Comparison of ENCODE assay signal across 9 cellular contexts in the genomic region with DNA sequence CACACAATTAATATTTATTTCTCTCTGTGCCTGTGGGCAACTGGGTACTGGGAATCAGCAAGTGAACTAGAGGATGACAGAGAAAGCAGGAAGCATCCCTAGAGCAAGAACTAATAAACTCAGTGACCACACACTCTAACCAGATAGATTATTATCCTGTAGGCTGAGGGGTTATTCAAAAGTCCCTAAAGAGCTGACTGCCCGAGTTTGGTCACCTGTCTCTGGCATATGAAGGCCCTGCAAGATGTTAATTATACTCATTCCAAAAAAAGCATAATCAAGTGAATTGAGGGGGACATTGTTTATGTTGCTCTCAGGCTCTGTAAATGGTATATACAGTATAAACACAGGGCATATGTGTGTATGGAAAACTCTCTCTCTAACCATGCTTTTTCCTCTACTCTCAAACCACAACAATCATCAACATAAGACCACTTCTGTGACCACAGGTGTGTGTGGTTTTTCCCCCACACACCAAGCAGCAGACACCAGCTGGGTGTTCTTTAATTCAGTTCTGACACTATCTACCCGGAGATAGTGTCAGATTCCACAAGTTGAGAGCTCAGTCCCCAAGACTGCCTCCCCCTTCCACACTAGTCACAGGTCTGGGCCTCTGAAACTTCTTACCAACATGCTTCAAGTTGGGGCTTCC. TPM values are rescaled to one million over a fixed set of nuclear protein-coding genes. Genes with fewer than 3 reads are reported as not detected.
A peak's percentile ranks its signal among the peaks of the same experiment; 100 is the strongest.
DNase-seq lines count a peak whose midpoint lies in the region; ATAC-seq, FAIRE-seq and TF ChIP-seq lines count a peak whose summit lies in the region.
"Had no signal": no experiment of that assay in that cellular context is flagged by ENCODE, and none has a peak within 500 bp of the region (broad histone marks: within the 10 kb centered on the region; RNA-seq: fewer than 3 reads in every experiment).

No MANE protein-coding gene starts in this region.

- CTCF ChIA-PET in T-cell (lab: Charles Lee) = interaction anchor here (0.6 to 0.9 kb wide), 2 partner anchors 56 to 448 kb away, joined by 3 read pairs; partner anchors contain the start of gene COQ2 (in 1 of the 2)

- ATAC-seq in GM18505 (IDR thresholded peaks at IDR 0.05; ENCODE audit: unreplicated experiment) (peak; percentile 55), HG02642 (IDR thresholded peaks at IDR 0.05; ENCODE audit: poor library complexity, unreplicated experiment) (peak; percentile 68), T-cell (replicated peaks in 1 of 4) (peak in 3 of 4 experiments; percentile 48 to 82 (median 72)), omental fat pad (ENCODE audit: low FRiP score) (no peak)

- peaks cover 0 to 6% of the 10 kb centered on the region in 2 donors for H3K27me3 Mint-ChIP-seq in T-cell

- no peak for TF ChIP-seq CTCF in omental fat pad (IDR thresholded peaks at IDR 0.05)

- H3K27ac Mint-ChIP-seq in T-cell = peak overlapping the region in 1 of 2 donors; percentile 16
- H3K27ac Mint-ChIP-seq: endodermal cell had no signal

- no peak for TF ChIP-seq POLR2A in GM18505 (IDR thresholded peaks at IDR 0.05; ENCODE audit: borderline replicate concordance, extremely low read depth, insufficient read depth, insufficient read length)

- H3K36me3 Mint-ChIP-seq in T-cell = peaks cover 3% of the 10 kb centered on the region

- H3K9me3 Mint-ChIP-seq in T-cell = peaks cover 4 to 5% (median 5%) of the 10 kb centered on the region in 3 donors

- peak in 17 of 34 experiments; percentile 1 to 30 (median 9) for DNase-seq in T-cell
- DNase-seq in glomerular visceral epithelial cell (ENCODE audit: extremely low spot score) = peak; percentile 41
- no peak for DNase-seq in DMS 273 treated with DMSO at 0.1 percent for 48 hours (lab: John Stamatoyannopoulos, UW)
- DNase-seq in urothelium cell line (ENCODE audit: low spot score) = no peak
- no peak for DNase-seq in omental fat pad (ENCODE audit: low spot score)
- no peak for DNase-seq in NCI-H748 (lab: John Stamatoyannopoulos, UW; ENCODE audit: unreplicated experiment)
- DNase-seq: endodermal cell had no signal

- peaks cover 15 to 28% (median 23%) of the 10 kb centered on the region in 3 donors for H3K4me1 Mint-ChIP-seq in T-cell
- H3K4me1 Mint-ChIP-seq: endodermal cell had no signal

- POLR2A ChIA-PET in T-cell (lab: Charles Lee) = interaction anchor here in 1 of 2 donors (0.6 kb wide), 1 partner anchor 1465 kb away, joined by 3 read pairs; no protein-coding TSS in a partner anchor

- no peak for FAIRE-seq in urothelium cell line (lab: Jason Lieb, UNC)

- peak overlapping the region in 1 of 3 donors; percentile 11 for H3K4me3 Mint-ChIP-seq in T-cell
- H3K4me3 Mint-ChIP-seq: endodermal cell had no signal

RNA-seq across cellular contexts. Expression of gene HPSE, which starts 6.2 kb away (rescaled TPM):
- total RNA-seq in T-cell = 1 to 10 TPM; 4.5 to 7.2 (median 6.1) TPM
- 10 to 100 TPM in 2 of 4 donors, 1 to 10 TPM in 2; 3.2 to 21.7 (median 9.6) TPM for total RNA-seq in omental fat pad

RNA-seq across cellular contexts. Expression of gene COQ2, which starts 56.2 kb away (rescaled TPM):
- total RNA-seq in T-cell = 1 to 10 TPM; 4.7 to 9.7 (median 6.2) TPM
- 10 to 100 TPM in 2 of 4 donors, 1 to 10 TPM in 2; 9.0 to 10.4 (median 9.8) TPM for total RNA-seq in omental fat pad
